In the genomic region with DNA sequence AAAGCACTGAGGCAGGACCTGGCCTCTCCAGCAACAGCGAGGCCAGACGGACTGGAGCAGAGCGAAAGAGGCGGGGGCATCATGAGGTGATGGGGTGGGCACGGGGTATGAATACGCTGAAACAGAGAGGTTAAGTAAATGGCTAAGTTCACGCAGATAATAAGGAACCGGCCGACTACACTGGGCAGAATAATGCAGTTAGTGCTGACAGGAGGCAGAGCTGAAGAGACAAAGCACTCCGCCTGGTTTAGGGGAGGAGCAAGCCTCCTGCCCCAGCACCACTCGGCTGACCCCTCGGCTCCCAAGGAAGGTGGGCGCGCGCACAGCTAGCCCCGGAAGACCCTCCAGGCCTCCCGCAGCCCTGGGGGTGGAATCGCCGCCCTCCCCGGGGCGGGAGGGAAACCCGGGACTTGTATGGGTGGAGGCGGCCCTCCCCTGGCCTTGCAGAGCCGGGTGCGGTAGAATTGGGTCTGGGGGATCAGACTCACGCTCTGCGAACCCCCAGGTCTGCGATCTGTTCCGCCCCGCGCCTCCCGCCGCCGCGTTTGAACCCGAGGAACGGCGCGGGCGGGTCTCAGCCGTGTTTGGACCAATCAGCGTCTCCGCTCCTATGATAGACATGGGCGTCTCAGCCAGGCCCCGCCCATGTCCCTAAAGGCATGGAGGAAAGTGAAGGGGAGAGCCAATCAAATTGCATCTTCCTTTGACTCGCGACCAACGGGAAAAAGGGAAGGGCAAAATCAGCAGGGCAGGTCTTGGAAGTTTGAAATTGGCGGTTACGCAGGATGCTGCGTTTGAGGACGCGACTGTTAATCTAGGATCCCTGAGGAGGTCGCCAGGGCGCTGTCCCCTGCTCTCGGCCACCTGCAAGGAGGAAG, we compare ENCODE assay signal across 8 cellular contexts. TPM values are rescaled to one million over a fixed set of nuclear protein-coding genes. Genes with fewer than 3 reads are reported as not detected.
DNase-seq lines count a peak whose midpoint lies in the region; ATAC-seq and TF ChIP-seq lines count a peak whose summit lies in the region.

A gene with protein sequence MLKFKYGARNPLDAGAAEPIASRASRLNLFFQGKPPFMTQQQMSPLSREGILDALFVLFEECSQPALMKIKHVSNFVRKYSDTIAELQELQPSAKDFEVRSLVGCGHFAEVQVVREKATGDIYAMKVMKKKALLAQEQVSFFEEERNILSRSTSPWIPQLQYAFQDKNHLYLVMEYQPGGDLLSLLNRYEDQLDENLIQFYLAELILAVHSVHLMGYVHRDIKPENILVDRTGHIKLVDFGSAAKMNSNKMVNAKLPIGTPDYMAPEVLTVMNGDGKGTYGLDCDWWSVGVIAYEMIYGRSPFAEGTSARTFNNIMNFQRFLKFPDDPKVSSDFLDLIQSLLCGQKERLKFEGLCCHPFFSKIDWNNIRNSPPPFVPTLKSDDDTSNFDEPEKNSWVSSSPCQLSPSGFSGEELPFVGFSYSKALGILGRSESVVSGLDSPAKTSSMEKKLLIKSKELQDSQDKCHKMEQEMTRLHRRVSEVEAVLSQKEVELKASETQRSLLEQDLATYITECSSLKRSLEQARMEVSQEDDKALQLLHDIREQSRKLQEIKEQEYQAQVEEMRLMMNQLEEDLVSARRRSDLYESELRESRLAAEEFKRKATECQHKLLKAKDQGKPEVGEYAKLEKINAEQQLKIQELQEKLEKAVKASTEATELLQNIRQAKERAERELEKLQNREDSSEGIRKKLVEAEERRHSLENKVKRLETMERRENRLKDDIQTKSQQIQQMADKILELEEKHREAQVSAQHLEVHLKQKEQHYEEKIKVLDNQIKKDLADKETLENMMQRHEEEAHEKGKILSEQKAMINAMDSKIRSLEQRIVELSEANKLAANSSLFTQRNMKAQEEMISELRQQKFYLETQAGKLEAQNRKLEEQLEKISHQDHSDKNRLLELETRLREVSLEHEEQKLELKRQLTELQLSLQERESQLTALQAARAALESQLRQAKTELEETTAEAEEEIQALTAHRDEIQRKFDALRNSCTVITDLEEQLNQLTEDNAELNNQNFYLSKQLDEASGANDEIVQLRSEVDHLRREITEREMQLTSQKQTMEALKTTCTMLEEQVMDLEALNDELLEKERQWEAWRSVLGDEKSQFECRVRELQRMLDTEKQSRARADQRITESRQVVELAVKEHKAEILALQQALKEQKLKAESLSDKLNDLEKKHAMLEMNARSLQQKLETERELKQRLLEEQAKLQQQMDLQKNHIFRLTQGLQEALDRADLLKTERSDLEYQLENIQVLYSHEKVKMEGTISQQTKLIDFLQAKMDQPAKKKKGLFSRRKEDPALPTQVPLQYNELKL (N-terminal part only) (minus strand): TSS at position 560 of the 878 bp plus-strand sequence. CDS start 1,152 bp downstream, outside the sequence.

- no peaks in the 10 kb centered on the region for H3K9me3 Mint-ChIP-seq in immature natural killer cell

- peaks cover 2 to 5% (median 4%) of the 10 kb centered on the region in 3 donors for H3K27me3 Mint-ChIP-seq in immature natural killer cell (ENCODE audit: low read depth in 3 of 3)

- peaks cover 15 to 18% of the 10 kb centered on the region in 2 donors for H3K4me1 Mint-ChIP-seq in immature natural killer cell

- H3K36me3 Mint-ChIP-seq in immature natural killer cell, result no peaks in the 10 kb centered on the region

- TF ChIP-seq CTCF in AG09309 (IDR thresholded peaks at IDR 0.05; ENCODE audit: control insufficient read depth, insufficient read depth, low read depth, low read length, missing control alignments), result no peak
- no peak for TF ChIP-seq CTCF in WI38 (IDR thresholded peaks at IDR 0.05; ENCODE audit: low read depth, low read length)
- no peak for TF ChIP-seq CTCF in cardiac fibroblast (IDR thresholded peaks at IDR 0.05; ENCODE audit: low read depth, low read length)

- DNase-seq in AG09309 (ENCODE audit: low read depth) (peak; percentile 76), NCI-H226 (peak; percentile 91), cardiac fibroblast (ENCODE audit: low read depth in 2 of 2) (peak; percentile 95 to 97), immature natural killer cell (peak; percentile 78 to 83 (median 82)), smooth muscle cell of the brain vasculature (ENCODE audit: low read depth, low spot score) (peak; percentile 88)

- H3K4me3 ChIP-seq in AG09309 (ENCODE audit: control insufficient read depth, low read depth, low read length), result peak within 1 kb of the TSS; percentile 100
- H3K4me3 ChIP-seq in WI38 (ENCODE audit: low read depth, low read length), result peak within 1 kb of the TSS; percentile 94
- H3K4me3 ChIP-seq in cardiac fibroblast (replicated peaks in 1 of 2; ENCODE audit: low read depth in 2 of 2, low read length in 2 of 2), result peak within 1 kb of the TSS; percentile 92 to 99

- H3K4me3 Mint-ChIP-seq in immature natural killer cell, result peak within 1 kb of the TSS; percentile 84 to 93 (median 85)

- peak within 1 kb of the TSS; percentile 2 to 71 (median 40) for H3K27ac Mint-ChIP-seq in immature natural killer cell

- ATAC-seq in GM19023 (IDR thresholded peaks at IDR 0.05; ENCODE audit: unreplicated experiment), result peak; percentile 99
- ATAC-seq in HG03196 (IDR thresholded peaks at IDR 0.05; ENCODE audit: unreplicated experiment), result peak; percentile 99

RNA-seq across cellular contexts. Expression of the gene that starts here (rescaled TPM):
- under 1 TPM in 1 of 3 donors, not detected in 2; 0.75 TPM for polyA plus RNA-seq in immature natural killer cell

Comparison
In these comparisons a context has a peak if more than half of its experiments do, and no peak if none do; other contexts are left out.
1. Peak in every context shown above with its lines: DNase-seq, ATAC-seq and H3K4me3 ChIP-seq.
2. Peak in DNase-seq in immature natural killer cell; RNA of the gene not detected or under 1 TPM.